11 cellular contexts compared by ENCODE assay signal in the genomic region with DNA sequence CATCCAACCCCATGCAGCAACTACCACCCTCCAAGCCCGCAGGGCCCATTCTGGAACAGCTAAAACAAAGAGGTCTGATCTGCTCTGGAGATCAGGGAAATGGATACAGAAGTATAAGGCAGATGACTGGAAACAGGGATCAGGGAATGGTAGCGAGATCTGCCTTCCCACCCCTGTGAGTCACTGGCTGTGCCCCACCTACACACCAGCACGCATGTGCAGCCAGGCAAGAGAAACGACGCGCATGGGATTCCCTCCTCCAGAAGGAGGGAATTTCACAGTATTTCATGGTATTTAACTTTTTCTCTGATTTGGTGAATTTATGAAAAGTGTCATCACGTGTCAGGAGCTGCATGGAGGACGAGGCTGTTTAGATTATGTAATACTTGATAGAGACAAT.
A peak's percentile ranks its signal among the peaks of the same experiment; 100 is the strongest.
DNase-seq lines count a peak whose midpoint lies in the region; ATAC-seq and TF ChIP-seq lines count a peak whose summit lies in the region.
"Had no signal": no experiment of that assay in that cellular context is flagged by ENCODE, and none has a peak within 500 bp of the region (broad histone marks: within the 10 kb centered on the region; RNA-seq: fewer than 3 reads in every experiment).

No MANE protein-coding gene starts in this region.

- H3K4me3 ChIP-seq in esophagus muscularis mucosa (no peak overlapping the region), mucosa of descending colon (no peak overlapping the region), tibial nerve (no peak overlapping the region), prostate gland (no peak overlapping the region)
- H3K4me3 ChIP-seq: adrenal gland had no signal

- TF ChIP-seq EP300 in esophagus muscularis mucosa (IDR thresholded peaks at IDR 0.05) (no peak), tibial nerve (IDR thresholded peaks at IDR 0.05) (peak in 1 of 2 donors; percentile 5)

- intact Hi-C loops in esophagus muscularis mucosa (cut with DNase I) (loop anchor here (10.0 kb wide), 1 partner anchor 52 kb away; no protein-coding TSS in a partner anchor), mucosa of descending colon (cut with DNase I, micrococcal nuclease) (no loop called here), prostate gland (cut with DNase I) (no loop called here)

- H3K4me1 ChIP-seq in esophagus muscularis mucosa, result peaks cover 17 to 27% (median 21%) of the 10 kb centered on the region in 4 donors
- H3K4me1 ChIP-seq in mucosa of descending colon (ENCODE audit: low read depth), result peaks cover 3% of the 10 kb centered on the region
- peaks cover 0 to 19% (median 10%) of the 10 kb centered on the region in 4 donors for H3K4me1 ChIP-seq in tibial nerve
- H3K4me1 ChIP-seq in prostate gland (replicated peaks), result no peaks in the 10 kb centered on the region
- H3K4me1 ChIP-seq: adrenal gland had no signal

- TF ChIP-seq POLR2A in esophagus muscularis mucosa (IDR thresholded peaks at IDR 0.05; ENCODE audit: low read depth) (no peak), tibial nerve (IDR thresholded peaks at IDR 0.05) (no peak), prostate gland (IDR thresholded peaks at IDR 0.05) (no peak)

- ATAC-seq in mucosa of descending colon, result peak; percentile 70
- no peak for ATAC-seq in GM19463 (IDR thresholded peaks at IDR 0.05; ENCODE audit: unreplicated experiment)
- ATAC-seq: HCT116 had no signal

- H3K27ac ChIP-seq in esophagus muscularis mucosa (replicated peaks in 1 of 4) (peak overlapping the region; percentile 60 to 82 (median 74)), tibial nerve (peak overlapping the region; percentile 56 to 80 (median 70)), prostate gland (no peak overlapping the region)

- TF ChIP-seq CTCF in esophagus muscularis mucosa (IDR thresholded peaks at IDR 0.05) (no peak), mucosa of descending colon (IDR thresholded peaks at IDR 0.05) (no peak), tibial nerve (IDR thresholded peaks at IDR 0.05) (no peak), prostate gland (IDR thresholded peaks at IDR 0.05) (no peak)

- H3K27me3 ChIP-seq in esophagus muscularis mucosa, result no peaks in the 10 kb centered on the region
- H3K27me3 ChIP-seq in tibial nerve, result no peaks in the 10 kb centered on the region
- H3K27me3 ChIP-seq in prostate gland (replicated peaks; ENCODE audit: insufficient read depth), result no peaks in the 10 kb centered on the region
- H3K27me3 ChIP-seq: adrenal gland had no signal

- H3K9me3 ChIP-seq in esophagus muscularis mucosa, result no peaks in the 10 kb centered on the region
- H3K9me3 ChIP-seq in mucosa of descending colon, result no peaks in the 10 kb centered on the region
- no peaks in the 10 kb centered on the region for H3K9me3 ChIP-seq in tibial nerve
- H3K9me3 ChIP-seq in prostate gland, result no peaks in the 10 kb centered on the region
- H3K9me3 ChIP-seq: adrenal gland had no signal

- 61% methylated on average over 8 of the region's 8 CpGs for WGBS in esophagus muscularis mucosa
- 58 to 70% methylated on average over 8 of the region's 8 CpGs for WGBS in tibial nerve, 2 donors
- WGBS in prostate gland, result 81% methylated on average over 8 of the region's 8 CpGs

- H3K36me3 ChIP-seq in esophagus muscularis mucosa (no peaks in the 10 kb centered on the region), mucosa of descending colon (ENCODE audit: low read depth) (no peaks in the 10 kb centered on the region), tibial nerve (no peaks in the 10 kb centered on the region), prostate gland (no peaks in the 10 kb centered on the region)
- H3K36me3 ChIP-seq: adrenal gland had no signal

- DNase-seq in HT1080 (ENCODE audit: low read depth) (peak; percentile 20), esophagus muscularis mucosa (ENCODE audit: extremely low spot score) (no peak), mucosa of descending colon (peak in 1 of 3 donors; percentile 50), tibial nerve (ENCODE audit: low spot score in 2 of 2) (peak; percentile 30 to 38), prostate gland (ENCODE audit: low spot score) (no peak), globus pallidus (ENCODE audit: low spot score) (no peak)
- no peak for DNase-seq in effector CD8-positive, alpha-beta T cell (lab: John Stamatoyannopoulos, UW)
- DNase-seq: NCI-H510A treated with DMSO at 0.1 percent for 48 hours had no signal

Comparison
In these comparisons a context has a peak if more than half of its experiments do, and no peak if none do; other contexts are left out.
1. DNase-seq: peak in HT1080 (single experiment) and tibial nerve (2 of 2); none in esophagus muscularis mucosa (single experiment), prostate gland (single experiment), effector CD8-positive, alpha-beta T cell (single experiment) and globus pallidus (single experiment).
2. H3K27ac ChIP-seq: peak in esophagus muscularis mucosa (4 of 4) and tibial nerve (4 of 4); none in prostate gland (0 of 2).